Comparison of ENCODE assay signal across 8 cellular contexts in genomic region chr16:15140444-15141365, GRCh38. TPM values are rescaled to one million over a fixed set of nuclear protein-coding genes. Genes with fewer than 3 reads are reported as not detected.
DNase-seq lines count a peak whose midpoint lies in the region; ATAC-seq and TF ChIP-seq lines count a peak whose summit lies in the region.
"Not testable (repeated sequence)": the region's sequence is repeated elsewhere in the genome, so short reads cannot be mapped to it uniquely, and the experiment has no call there.

No MANE protein-coding gene starts in this region.

- TF ChIP-seq CTCF in gastroesophageal sphincter (IDR thresholded peaks at IDR 0.05); ovary (IDR thresholded peaks at IDR 0.05): not testable (repeated sequence)

- H3K9ac ChIP-seq in GM23248: peak overlapping the region; percentile 36; the same call in 1 of the 2 replicates
- H3K9ac ChIP-seq in mesenchymal stem cell (ENCODE audit: low read length): not testable (repeated sequence)

- H3K4me2 ChIP-seq in GM23248 (ENCODE audit: unreplicated experiment): peak overlapping the region; percentile 62
- not testable (repeated sequence) for H3K4me2 ChIP-seq in mesenchymal stem cell (ENCODE audit: low read length, poor library complexity, severe bottlenecking)

- not testable (repeated sequence) for H3K9me2 ChIP-seq in GM23248 (ENCODE audit: insufficient read depth)

- in situ Hi-C loops in GM23248 (cut with MboI): not testable (repeated sequence)

- POLR2A ChIA-PET in activated CD4-positive, alpha-beta T cell treated with anti-CD3 and anti-CD28 coated beads for 36 hours (lab: Charles Lee): not testable (repeated sequence)

- not testable (repeated sequence) for H3K36me3 ChIP-seq in GM23248 (ENCODE audit: low read depth); gastroesophageal sphincter; mesenchymal stem cell (ENCODE audit: control insufficient read depth in 1 of 2, insufficient read depth in 2 of 2, low read depth in 1 of 2, low read length in 2 of 2); ovary; aorta (ENCODE audit: control insufficient read depth in 1 of 2, insufficient read depth in 2 of 2, low read length in 1 of 2)

- H2BK5ac ChIP-seq in mesenchymal stem cell (ENCODE audit: low read depth, low read length, poor library complexity, severe bottlenecking): not testable (repeated sequence)

- TF ChIP-seq EP300 in gastroesophageal sphincter (IDR thresholded peaks at IDR 0.05); ovary (IDR thresholded peaks at IDR 0.05): not testable (repeated sequence)

- not testable (repeated sequence) for H3K9me3 Mint-ChIP-seq in activated CD4-positive, alpha-beta T cell treated with anti-CD3 and anti-CD28 coated beads for 36 hours (ENCODE audit: low read depth); central memory CD8-positive, alpha-beta T cell; stimulated activated memory B cell treated with anti-CD40 and anti-IgM and Interleukin-4, amounts not matched to agents 10 μg/mL and 1 μg/mL and 100 μg/mL, for 72 hours

- H3K36me3 Mint-ChIP-seq in activated CD4-positive, alpha-beta T cell treated with anti-CD3 and anti-CD28 coated beads for 36 hours (ENCODE audit: low read depth); central memory CD8-positive, alpha-beta T cell (ENCODE audit: insufficient read depth); stimulated activated memory B cell treated with anti-CD40 and anti-IgM and Interleukin-4, amounts not matched to agents 10 μg/mL and 1 μg/mL and 100 μg/mL, for 72 hours: not testable (repeated sequence)

- H3K27me3 Mint-ChIP-seq in activated CD4-positive, alpha-beta T cell treated with anti-CD3 and anti-CD28 coated beads for 36 hours; central memory CD8-positive, alpha-beta T cell; stimulated activated memory B cell treated with anti-CD40 and anti-IgM and Interleukin-4, amounts not matched to agents 10 μg/mL and 1 μg/mL and 100 μg/mL, for 72 hours: not testable (repeated sequence)

- not testable (repeated sequence) for H3F3A ChIP-seq in GM23248 (ENCODE audit: insufficient read depth)

- peaks cover 67% of the 10 kb centered on the region for H3K79me2 ChIP-seq in GM23248 (ENCODE audit: insufficient read depth)

- H3K4me3 Mint-ChIP-seq in activated CD4-positive, alpha-beta T cell treated with anti-CD3 and anti-CD28 coated beads for 36 hours; central memory CD8-positive, alpha-beta T cell; stimulated activated memory B cell treated with anti-CD40 and anti-IgM and Interleukin-4, amounts not matched to agents 10 μg/mL and 1 μg/mL and 100 μg/mL, for 72 hours: not testable (repeated sequence)

- not testable (repeated sequence) for H4K8ac ChIP-seq in mesenchymal stem cell (ENCODE audit: low read length)

- not testable (repeated sequence) for H3K27ac ChIP-seq in GM23248; mesenchymal stem cell (ENCODE audit: low read length, poor library complexity, severe bottlenecking); ovary
- peak overlapping the region; percentile 74 to 96 (median 96) for H3K27ac ChIP-seq in gastroesophageal sphincter
- H3K27ac ChIP-seq in aorta (ENCODE audit: low read depth in 1 of 2, low read length in 2 of 2): peak overlapping the region; percentile 51 to 68

- not testable (repeated sequence) for H3K27me3 ChIP-seq in GM23248 (replicated peaks; ENCODE audit: insufficient read depth); gastroesophageal sphincter; mesenchymal stem cell (ENCODE audit: control insufficient read depth in 1 of 2, insufficient read depth in 1 of 2, low read length in 2 of 2); ovary; aorta (ENCODE audit: control insufficient read depth in 1 of 2, insufficient read depth in 2 of 2, low read length in 1 of 2)

- H3K4ac ChIP-seq in mesenchymal stem cell (ENCODE audit: low read depth in 1 of 2, low read length in 2 of 2): not testable (repeated sequence)

- not testable (repeated sequence) for H4K20me1 ChIP-seq in GM23248 (ENCODE audit: insufficient read depth)

- H3K4me1 ChIP-seq in GM23248 (ENCODE audit: insufficient read depth): peaks cover 26% of the 10 kb centered on the region
- H3K4me1 ChIP-seq in gastroesophageal sphincter: peaks cover 4 to 77% (median 50%) of the 10 kb centered on the region in 3 donors
- H3K4me1 ChIP-seq in mesenchymal stem cell (ENCODE audit: control insufficient read depth, insufficient read depth, low read depth, low read length): peaks cover 37% of the 10 kb centered on the region
- H3K4me1 ChIP-seq in ovary (ENCODE audit: insufficient read depth): peaks cover 15% of the 10 kb centered on the region
- H3K4me1 ChIP-seq in aorta (ENCODE audit: control insufficient read depth in 1 of 2, insufficient read depth in 2 of 2, low read length in 2 of 2): not testable (repeated sequence)

- peak; percentile 62 for DNase-seq in GM23248
- not testable (repeated sequence) for DNase-seq in activated CD4-positive, alpha-beta T cell treated with anti-CD3 and anti-CD28 coated beads for 36 hours; central memory CD8-positive, alpha-beta T cell (ENCODE audit: low spot score in 2 of 2); mesenchymal stem cell
- peak in 3 of 5 donors; percentile 10 to 32 (median 29) for DNase-seq in ovary
- peak; percentile 80 to 89 for DNase-seq in aorta

- H2BK12ac ChIP-seq in mesenchymal stem cell (ENCODE audit: low read length in 2 of 2): not testable (repeated sequence)

- not testable (repeated sequence) for H3K23ac ChIP-seq in mesenchymal stem cell (ENCODE audit: low read length in 2 of 2)

- not testable (repeated sequence) for H3K4me1 Mint-ChIP-seq in activated CD4-positive, alpha-beta T cell treated with anti-CD3 and anti-CD28 coated beads for 36 hours; central memory CD8-positive, alpha-beta T cell
- H3K4me1 Mint-ChIP-seq in stimulated activated memory B cell treated with anti-CD40 and anti-IgM and Interleukin-4, amounts not matched to agents 10 μg/mL and 1 μg/mL and 100 μg/mL, for 72 hours: peaks cover 12% of the 10 kb centered on the region

- H2AFZ ChIP-seq in GM23248; mesenchymal stem cell (ENCODE audit: low read depth, low read length): not testable (repeated sequence)

- H3K9me3 ChIP-seq in GM23248 (ENCODE audit: low read depth); gastroesophageal sphincter; mesenchymal stem cell (ENCODE audit: control insufficient read depth, low read length); ovary; aorta (ENCODE audit: control insufficient read depth, low read length): not testable (repeated sequence)

- ATAC-seq in activated CD4-positive, alpha-beta T cell treated with anti-CD3 and anti-CD28 coated beads for 36 hours; central memory CD8-positive, alpha-beta T cell (replicated peaks; ENCODE audit: extremely low read depth, poor library complexity, severe bottlenecking): not testable (repeated sequence)
- ATAC-seq in gastroesophageal sphincter (peak; percentile 30), aorta (ENCODE audit: low FRiP score) (peak; percentile 42)
- peak; percentile 35 for ATAC-seq in stimulated activated memory B cell treated with anti-CD40 and anti-IgM and Interleukin-4, amounts not matched to agents 10 μg/mL and 1 μg/mL and 100 μg/mL, for 72 hours

- 35 to 41% methylated on average over 19 to 29 of the region's 30 CpGs for WGBS in GM23248 (ENCODE audit: low coverage in 1 of 2, low lambda C conversion rate in 2 of 2, missing lambda C conversion rate in 2 of 2), 2 experiments
- WGBS in gastroesophageal sphincter (ENCODE audit: low coverage in 1 of 2), 2 donors: 60 to 83% methylated on average over 2 to 11 of the region's 30 CpGs
- 93% methylated on average over 28 of the region's 30 CpGs for WGBS in mesenchymal stem cell
- WGBS in ovary, 3 donors: 72 to 80% (median 78%) methylated on average over 19 to 30 of the region's 30 CpGs
- 31 to 33% methylated on average over 28 to 30 of the region's 30 CpGs for WGBS in aorta, 2 donors

- H3K4me3 ChIP-seq in GM23248; mesenchymal stem cell (ENCODE audit: insufficient read depth in 1 of 2, low read depth in 1 of 2, low read length in 2 of 2); ovary: not testable (repeated sequence)
- peak overlapping the region; percentile 27 to 35 for H3K4me3 ChIP-seq in gastroesophageal sphincter
- H3K4me3 ChIP-seq in aorta (ENCODE audit: low read length in 2 of 2): peak overlapping the region; percentile 2 to 8

- intact Hi-C loops in activated CD4-positive, alpha-beta T cell treated with anti-CD3 and anti-CD28 coated beads for 36 hours (cut with DNase I, micrococcal nuclease); ovary (cut with DNase I); aorta (cut with DNase I): not testable (repeated sequence)

- H4K91ac ChIP-seq in mesenchymal stem cell (ENCODE audit: low read length): peak overlapping the region; percentile 15

- peak in 1 of 2 donors; percentile 20 for TF ChIP-seq POLR2A in gastroesophageal sphincter (IDR thresholded peaks at IDR 0.05)
- TF ChIP-seq POLR2A in ovary (IDR thresholded peaks at IDR 0.05): not testable (repeated sequence)

- peak overlapping the region in 1 of 2 experiments; percentile 7 for H3K14ac ChIP-seq in mesenchymal stem cell (ENCODE audit: low read length in 2 of 2)

- CTCF ChIA-PET in activated CD4-positive, alpha-beta T cell treated with anti-CD3 and anti-CD28 coated beads for 36 hours (lab: Charles Lee): not testable (repeated sequence)

- peak overlapping the region; percentile 25 for H3K27ac Mint-ChIP-seq in activated CD4-positive, alpha-beta T cell treated with anti-CD3 and anti-CD28 coated beads for 36 hours
- peak overlapping the region; percentile 71 for H3K27ac Mint-ChIP-seq in central memory CD8-positive, alpha-beta T cell (ENCODE audit: low read depth)
- H3K27ac Mint-ChIP-seq in stimulated activated memory B cell treated with anti-CD40 and anti-IgM and Interleukin-4, amounts not matched to agents 10 μg/mL and 1 μg/mL and 100 μg/mL, for 72 hours: not testable (repeated sequence)

- not testable (repeated sequence) for H3K79me1 ChIP-seq in mesenchymal stem cell (replicated peaks; ENCODE audit: low read length, poor library complexity, severe bottlenecking)

- not testable (repeated sequence) for H3K18ac ChIP-seq in mesenchymal stem cell (ENCODE audit: low read depth in 1 of 2, low read length in 2 of 2)

- not testable (repeated sequence) for H2BK120ac ChIP-seq in mesenchymal stem cell (ENCODE audit: low read depth, low read length)

- peak overlapping the region; percentile 23 for H2BK15ac ChIP-seq in mesenchymal stem cell (ENCODE audit: low read depth, poor library complexity, severe bottlenecking)

- not testable (repeated sequence) for H2AK5ac ChIP-seq in mesenchymal stem cell (ENCODE audit: low read length, severe bottlenecking)

RNA-seq across cellular contexts. Expression of gene RRN3, which starts 46.6 kb away (rescaled TPM):
- total RNA-seq in GM23248 (2014; rRNA removed; shearing (Covaris generic)): 36.2 and 40.3 TPM in 2 replicates
- 24.8 and 24.9 TPM in 2 replicates for polyA plus RNA-seq in GM23248 (2016; fragmentation: Nextera tagmentation; extraction: Ambion mirVana)
- 10 to 100 TPM; 27.0 to 36.1 TPM for total RNA-seq in activated CD4-positive, alpha-beta T cell treated with anti-CD3 and anti-CD28 coated beads for 36 hours
- 10 to 100 TPM; 27.9 to 42.3 (median 31.1) TPM for total RNA-seq in gastroesophageal sphincter
- 11.7 TPM for polyA plus RNA-seq in mesenchymal stem cell (2013, experiment 1 of 2)
- 12.7 TPM for polyA plus RNA-seq in mesenchymal stem cell (2013, experiment 2 of 2)
- total RNA-seq in ovary: 10 to 100 TPM; 18.8 to 46.0 (median 31.2) TPM
- 10 to 100 TPM; 22.8 to 30.7 TPM for polyA plus RNA-seq in ovary
- total RNA-seq in aorta: 10 to 100 TPM; 19.1 to 22.9 TPM
- polyA plus RNA-seq in aorta: 10 to 100 TPM in 1 of 2 donors, 1 to 10 TPM in 1; 9.4 to 11.7 TPM
